Comparison of ENCODE assay signal across 2 cellular contexts in genomic region chr13:46909037-46909436, GRCh38.
TF ChIP-seq lines count a peak whose summit lies in the region.

No MANE protein-coding gene starts in this region.

TF ChIP-seq in SK-N-SH treated with all-trans-retinoic acid at 6 μM for 48 hours, 23 proteins besides CTCF, POLR2A, EP300 and RAD21 (continued from another document):
- TF ChIP-seq TOX (CRISPR knock-in tag; IDR thresholded peaks at IDR 0.05; ENCODE audit: borderline replicate concordance): no peak
- TF ChIP-seq ZFP30 (CRISPR knock-in tag; IDR thresholded peaks at IDR 0.05): no peak
- TF ChIP-seq ZFP3 (CRISPR knock-in tag; IDR thresholded peaks at IDR 0.05): no peak

TF ChIP-seq in SK-N-SH, 30 proteins besides CTCF, POLR2A, EP300 and RAD21 (continued from another document):
- TF ChIP-seq, protein P1, sequence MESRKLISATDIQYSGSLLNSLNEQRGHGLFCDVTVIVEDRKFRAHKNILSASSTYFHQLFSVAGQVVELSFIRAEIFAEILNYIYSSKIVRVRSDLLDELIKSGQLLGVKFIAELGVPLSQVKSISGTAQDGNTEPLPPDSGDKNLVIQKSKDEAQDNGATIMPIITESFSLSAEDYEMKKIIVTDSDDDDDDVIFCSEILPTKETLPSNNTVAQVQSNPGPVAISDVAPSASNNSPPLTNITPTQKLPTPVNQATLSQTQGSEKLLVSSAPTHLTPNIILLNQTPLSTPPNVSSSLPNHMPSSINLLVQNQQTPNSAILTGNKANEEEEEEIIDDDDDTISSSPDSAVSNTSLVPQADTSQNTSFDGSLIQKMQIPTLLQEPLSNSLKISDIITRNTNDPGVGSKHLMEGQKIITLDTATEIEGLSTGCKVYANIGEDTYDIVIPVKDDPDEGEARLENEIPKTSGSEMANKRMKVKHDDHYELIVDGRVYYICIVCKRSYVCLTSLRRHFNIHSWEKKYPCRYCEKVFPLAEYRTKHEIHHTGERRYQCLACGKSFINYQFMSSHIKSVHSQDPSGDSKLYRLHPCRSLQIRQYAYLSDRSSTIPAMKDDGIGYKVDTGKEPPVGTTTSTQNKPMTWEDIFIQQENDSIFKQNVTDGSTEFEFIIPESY (IDR thresholded peaks at IDR 0.05; ENCODE audit: borderline replicate concordance, low read depth): no peak
- TF ChIP-seq, protein P2, sequence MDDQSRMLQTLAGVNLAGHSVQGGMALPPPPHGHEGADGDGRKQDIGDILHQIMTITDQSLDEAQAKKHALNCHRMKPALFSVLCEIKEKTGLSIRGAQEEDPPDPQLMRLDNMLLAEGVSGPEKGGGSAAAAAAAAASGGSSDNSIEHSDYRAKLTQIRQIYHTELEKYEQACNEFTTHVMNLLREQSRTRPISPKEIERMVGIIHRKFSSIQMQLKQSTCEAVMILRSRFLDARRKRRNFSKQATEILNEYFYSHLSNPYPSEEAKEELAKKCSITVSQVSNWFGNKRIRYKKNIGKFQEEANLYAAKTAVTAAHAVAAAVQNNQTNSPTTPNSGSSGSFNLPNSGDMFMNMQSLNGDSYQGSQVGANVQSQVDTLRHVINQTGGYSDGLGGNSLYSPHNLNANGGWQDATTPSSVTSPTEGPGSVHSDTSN (IDR thresholded peaks at IDR 0.05): no peak
- no peak for TF ChIP-seq RCOR1 (IDR thresholded peaks at IDR 0.05; ENCODE audit: low read length)
